ENCODE assay signal across 2 cellular contexts in the genomic region with DNA sequence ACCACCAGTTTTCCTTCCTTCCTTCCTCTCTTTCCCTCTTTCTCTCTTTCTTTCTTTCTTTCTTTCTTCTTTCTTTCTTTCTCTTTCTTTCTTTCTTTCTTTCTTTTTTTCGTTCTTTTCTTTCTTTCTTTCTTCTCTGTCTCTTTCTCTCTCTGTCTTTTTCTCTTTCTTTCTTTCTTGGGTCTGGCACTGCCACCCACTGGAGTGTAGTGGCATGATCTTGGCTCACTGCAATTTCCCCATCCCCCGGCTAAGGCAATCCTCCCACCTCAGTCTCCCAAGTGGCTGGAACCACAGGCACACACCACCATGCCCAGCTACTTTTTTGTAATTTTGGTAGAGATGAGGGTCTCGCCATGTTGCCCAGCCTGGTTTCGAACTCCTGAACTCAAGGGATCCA.
TF ChIP-seq lines count a peak whose summit lies in the region.

No MANE protein-coding gene starts in this region.

TF ChIP-seq in GM23338, 12 proteins besides CTCF, POLR2A, EP300 and RAD21:
- no peak for TF ChIP-seq STAT1 (IDR thresholded peaks at IDR 0.05; ENCODE audit: unreplicated experiment)

TF ChIP-seq in H1, 55 proteins besides CTCF, POLR2A, EP300 and RAD21:
- no peak for TF ChIP-seq KDM5A (IDR thresholded peaks at IDR 0.05; ENCODE audit: low read length)
- no peak for TF ChIP-seq RBBP5 (IDR thresholded peaks at IDR 0.05; ENCODE audit: borderline replicate concordance, low read depth, low read length)
